Comparison of ENCODE assay signal across 18 cellular contexts in the genomic region with DNA sequence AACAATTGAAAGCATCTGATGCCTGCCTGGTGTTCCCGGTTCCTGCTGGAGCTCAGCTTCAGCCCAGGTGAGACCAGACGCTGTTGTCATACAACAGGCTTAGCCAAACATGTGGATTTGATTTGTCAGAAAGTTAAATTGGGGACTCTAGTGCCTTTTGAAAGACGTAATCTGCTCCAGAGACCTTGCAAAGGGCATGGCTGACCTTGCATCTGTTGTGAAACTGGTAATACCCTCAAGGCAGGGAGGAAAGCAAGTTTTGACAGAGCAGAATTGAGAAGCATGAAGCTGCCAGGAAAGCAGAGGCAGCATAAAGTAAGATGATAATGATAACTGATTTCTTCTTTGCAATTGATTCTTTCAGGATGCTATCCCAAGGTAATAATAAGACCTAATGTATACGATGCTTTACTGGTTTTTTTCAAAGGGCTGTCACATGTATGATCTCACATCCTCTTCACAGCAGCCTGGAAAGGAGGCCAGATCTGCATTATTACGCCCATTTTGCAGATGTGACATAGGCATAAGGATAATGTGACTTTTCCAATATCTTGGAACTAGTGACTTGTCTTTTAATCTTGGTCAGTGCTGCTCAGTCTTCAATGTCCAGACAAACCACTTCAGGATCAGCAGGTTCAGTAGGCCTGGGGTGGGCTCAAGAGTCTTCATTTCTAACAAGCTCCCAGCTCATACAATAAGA.
"Had no signal": no experiment of that assay in that cellular context is flagged by ENCODE, and none has a peak within 500 bp of the region (broad histone marks: within the 10 kb centered on the region; RNA-seq: fewer than 3 reads in every experiment).

No MANE protein-coding gene starts in this region.

- H3K36me3 ChIP-seq: sigmoid colon, upper lobe of left lung had no signal

- H3K27ac ChIP-seq: sigmoid colon, upper lobe of left lung, VCaP had no signal

- H3K27me3 ChIP-seq: sigmoid colon, upper lobe of left lung had no signal

- DNase-seq: activated CD4-positive, alpha-beta memory T cell treated with anti-CD3 and anti-CD28 coated beads for 36 hours; activated gamma-delta T cell treated with Interleukin-2 at 50 U/mL for 16 hours; activated naive CD8-positive, alpha-beta T cell treated with anti-CD3 and anti-CD28 coated beads for 36 hours; activated T-cell treated with anti-CD3 and anti-CD28 coated beads, Interleukin-2, amount 50 U/mL, for 48 hours; aorta; effector CD4-positive, alpha-beta T cell; hypothalamus; left cardiac atrium; nucleus accumbens; sigmoid colon; stimulated activated CD4-positive, alpha-beta T cell treated with anti-CD3 and anti-CD28 coated beads, Interleukin-12 subunit alpha, Interleukin-12 subunit beta, amount 100 ng/mL, for 4 hours; stimulated activated naive CD4-positive, alpha-beta T cell; substantia nigra; T-cell; T1000; upper lobe of left lung had no signal

- ATAC-seq: left cardiac atrium; natural killer cell treated with Interleukin-12 subunit alpha and Interleukin-12 subunit beta and Interleukin-15 and Interleukin-18, amount 100 ng/mL, for 72 hours; T-cell had no signal

- H3K9me3 ChIP-seq: sigmoid colon, upper lobe of left lung had no signal

- H3K4me3 ChIP-seq: sigmoid colon, upper lobe of left lung had no signal
